Comparison of ENCODE assay signal across 1 cellular context in the genomic region with DNA sequence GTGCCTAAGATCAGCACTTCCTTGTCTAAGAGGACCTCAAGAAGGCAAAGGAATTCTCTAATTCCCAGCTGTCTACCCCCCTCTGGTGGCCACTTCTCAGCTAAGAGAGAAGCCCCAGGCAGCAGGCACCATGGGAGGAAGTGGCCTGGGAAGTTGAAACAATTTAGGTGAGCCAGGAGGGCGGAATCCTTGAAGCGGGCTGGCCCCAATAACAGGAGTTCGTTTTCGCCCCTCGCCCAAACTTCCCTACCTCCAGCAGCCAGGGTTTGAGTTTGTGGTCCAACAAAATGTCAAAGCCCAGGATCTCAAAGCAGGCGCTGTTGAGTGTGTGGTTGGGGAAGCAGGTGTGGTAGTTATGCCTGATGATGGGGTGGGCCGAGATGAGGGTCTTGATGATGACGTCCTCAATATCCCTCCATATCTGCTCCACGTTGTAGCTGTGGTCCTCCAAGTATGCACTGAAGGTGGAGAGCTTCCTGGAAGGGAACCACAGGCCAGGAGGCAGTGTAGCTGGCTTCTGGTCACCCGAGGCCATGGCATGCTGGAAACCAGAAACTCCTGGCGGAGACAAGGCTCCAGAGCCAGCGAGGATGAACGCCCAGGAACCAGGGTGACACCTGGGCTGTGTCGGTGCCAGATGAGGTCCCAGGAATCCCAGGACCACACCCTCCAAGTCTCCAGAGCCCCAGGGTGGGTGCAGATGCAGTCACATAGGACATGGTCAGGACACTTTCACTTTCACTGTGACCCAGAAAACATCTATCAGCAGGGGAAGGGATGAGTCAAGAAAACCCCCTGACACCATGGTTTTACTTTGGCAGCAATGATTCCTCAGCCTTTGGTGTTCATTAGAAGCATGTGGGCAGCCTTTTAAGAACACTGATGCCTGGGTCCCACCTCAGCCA.
TF ChIP-seq lines count a peak whose summit lies in the region.

No MANE protein-coding gene starts in this region.

TF ChIP-seq in HepG2, 621 proteins besides CTCF, POLR2A, EP300 and RAD21 (continued from another document and continues in another):
- TF ChIP-seq, protein P1, sequence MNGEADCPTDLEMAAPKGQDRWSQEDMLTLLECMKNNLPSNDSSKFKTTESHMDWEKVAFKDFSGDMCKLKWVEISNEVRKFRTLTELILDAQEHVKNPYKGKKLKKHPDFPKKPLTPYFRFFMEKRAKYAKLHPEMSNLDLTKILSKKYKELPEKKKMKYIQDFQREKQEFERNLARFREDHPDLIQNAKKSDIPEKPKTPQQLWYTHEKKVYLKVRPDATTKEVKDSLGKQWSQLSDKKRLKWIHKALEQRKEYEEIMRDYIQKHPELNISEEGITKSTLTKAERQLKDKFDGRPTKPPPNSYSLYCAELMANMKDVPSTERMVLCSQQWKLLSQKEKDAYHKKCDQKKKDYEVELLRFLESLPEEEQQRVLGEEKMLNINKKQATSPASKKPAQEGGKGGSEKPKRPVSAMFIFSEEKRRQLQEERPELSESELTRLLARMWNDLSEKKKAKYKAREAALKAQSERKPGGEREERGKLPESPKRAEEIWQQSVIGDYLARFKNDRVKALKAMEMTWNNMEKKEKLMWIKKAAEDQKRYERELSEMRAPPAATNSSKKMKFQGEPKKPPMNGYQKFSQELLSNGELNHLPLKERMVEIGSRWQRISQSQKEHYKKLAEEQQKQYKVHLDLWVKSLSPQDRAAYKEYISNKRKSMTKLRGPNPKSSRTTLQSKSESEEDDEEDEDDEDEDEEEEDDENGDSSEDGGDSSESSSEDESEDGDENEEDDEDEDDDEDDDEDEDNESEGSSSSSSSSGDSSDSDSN (CRISPR knock-in tag; IDR thresholded peaks at IDR 0.05): peak; percentile 56
- TF ChIP-seq SYNCRIP (IDR thresholded peaks at IDR 0.05; ENCODE audit: insufficient read depth, low read depth, low read length): no peak
- TF ChIP-seq ZNF552 (CRISPR knock-in tag; IDR thresholded peaks at IDR 0.05; ENCODE audit: borderline replicate concordance): no peak
- TF ChIP-seq, protein P2, sequence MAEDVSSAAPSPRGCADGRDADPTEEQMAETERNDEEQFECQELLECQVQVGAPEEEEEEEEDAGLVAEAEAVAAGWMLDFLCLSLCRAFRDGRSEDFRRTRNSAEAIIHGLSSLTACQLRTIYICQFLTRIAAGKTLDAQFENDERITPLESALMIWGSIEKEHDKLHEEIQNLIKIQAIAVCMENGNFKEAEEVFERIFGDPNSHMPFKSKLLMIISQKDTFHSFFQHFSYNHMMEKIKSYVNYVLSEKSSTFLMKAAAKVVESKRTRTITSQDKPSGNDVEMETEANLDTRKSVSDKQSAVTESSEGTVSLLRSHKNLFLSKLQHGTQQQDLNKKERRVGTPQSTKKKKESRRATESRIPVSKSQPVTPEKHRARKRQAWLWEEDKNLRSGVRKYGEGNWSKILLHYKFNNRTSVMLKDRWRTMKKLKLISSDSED (CRISPR knock-in tag; IDR thresholded peaks at IDR 0.05): no peak
- TF ChIP-seq ATF7-NPFF (CRISPR knock-in tag; IDR thresholded peaks at IDR 0.05; ENCODE audit: low read depth): 0 out of 2 replicates have a peak, but pooled peaks have one; percentile 9
- no peak for TF ChIP-seq ZNF331 (CRISPR knock-in tag; IDR thresholded peaks at IDR 0.05)
- TF ChIP-seq ZNF317 (CRISPR knock-in tag; IDR thresholded peaks at IDR 0.05): peak; percentile 58; the same call in 1 of the 2 replicates
- peak; percentile 55; the same call in 1 of the 2 replicates for TF ChIP-seq DNMT1 (CRISPR knock-in tag; IDR thresholded peaks at IDR 0.05)
- TF ChIP-seq, protein P3, sequence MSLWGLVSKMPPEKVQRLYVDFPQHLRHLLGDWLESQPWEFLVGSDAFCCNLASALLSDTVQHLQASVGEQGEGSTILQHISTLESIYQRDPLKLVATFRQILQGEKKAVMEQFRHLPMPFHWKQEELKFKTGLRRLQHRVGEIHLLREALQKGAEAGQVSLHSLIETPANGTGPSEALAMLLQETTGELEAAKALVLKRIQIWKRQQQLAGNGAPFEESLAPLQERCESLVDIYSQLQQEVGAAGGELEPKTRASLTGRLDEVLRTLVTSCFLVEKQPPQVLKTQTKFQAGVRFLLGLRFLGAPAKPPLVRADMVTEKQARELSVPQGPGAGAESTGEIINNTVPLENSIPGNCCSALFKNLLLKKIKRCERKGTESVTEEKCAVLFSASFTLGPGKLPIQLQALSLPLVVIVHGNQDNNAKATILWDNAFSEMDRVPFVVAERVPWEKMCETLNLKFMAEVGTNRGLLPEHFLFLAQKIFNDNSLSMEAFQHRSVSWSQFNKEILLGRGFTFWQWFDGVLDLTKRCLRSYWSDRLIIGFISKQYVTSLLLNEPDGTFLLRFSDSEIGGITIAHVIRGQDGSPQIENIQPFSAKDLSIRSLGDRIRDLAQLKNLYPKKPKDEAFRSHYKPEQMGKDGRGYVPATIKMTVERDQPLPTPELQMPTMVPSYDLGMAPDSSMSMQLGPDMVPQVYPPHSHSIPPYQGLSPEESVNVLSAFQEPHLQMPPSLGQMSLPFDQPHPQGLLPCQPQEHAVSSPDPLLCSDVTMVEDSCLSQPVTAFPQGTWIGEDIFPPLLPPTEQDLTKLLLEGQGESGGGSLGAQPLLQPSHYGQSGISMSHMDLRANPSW (CRISPR knock-in tag; IDR thresholded peaks at IDR 0.05; ENCODE audit: borderline replicate concordance): peak; percentile 23; the same call in 1 of the 2 replicates
- TF ChIP-seq ZNF607 (CRISPR knock-in tag; IDR thresholded peaks at IDR 0.05; ENCODE audit: borderline replicate concordance): 0 out of 2 replicates have a peak, but pooled peaks have one; percentile 45
- TF ChIP-seq, protein P4, sequence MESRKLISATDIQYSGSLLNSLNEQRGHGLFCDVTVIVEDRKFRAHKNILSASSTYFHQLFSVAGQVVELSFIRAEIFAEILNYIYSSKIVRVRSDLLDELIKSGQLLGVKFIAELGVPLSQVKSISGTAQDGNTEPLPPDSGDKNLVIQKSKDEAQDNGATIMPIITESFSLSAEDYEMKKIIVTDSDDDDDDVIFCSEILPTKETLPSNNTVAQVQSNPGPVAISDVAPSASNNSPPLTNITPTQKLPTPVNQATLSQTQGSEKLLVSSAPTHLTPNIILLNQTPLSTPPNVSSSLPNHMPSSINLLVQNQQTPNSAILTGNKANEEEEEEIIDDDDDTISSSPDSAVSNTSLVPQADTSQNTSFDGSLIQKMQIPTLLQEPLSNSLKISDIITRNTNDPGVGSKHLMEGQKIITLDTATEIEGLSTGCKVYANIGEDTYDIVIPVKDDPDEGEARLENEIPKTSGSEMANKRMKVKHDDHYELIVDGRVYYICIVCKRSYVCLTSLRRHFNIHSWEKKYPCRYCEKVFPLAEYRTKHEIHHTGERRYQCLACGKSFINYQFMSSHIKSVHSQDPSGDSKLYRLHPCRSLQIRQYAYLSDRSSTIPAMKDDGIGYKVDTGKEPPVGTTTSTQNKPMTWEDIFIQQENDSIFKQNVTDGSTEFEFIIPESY (CRISPR knock-in tag; IDR thresholded peaks at IDR 0.05): no peak
- TF ChIP-seq, protein P5, sequence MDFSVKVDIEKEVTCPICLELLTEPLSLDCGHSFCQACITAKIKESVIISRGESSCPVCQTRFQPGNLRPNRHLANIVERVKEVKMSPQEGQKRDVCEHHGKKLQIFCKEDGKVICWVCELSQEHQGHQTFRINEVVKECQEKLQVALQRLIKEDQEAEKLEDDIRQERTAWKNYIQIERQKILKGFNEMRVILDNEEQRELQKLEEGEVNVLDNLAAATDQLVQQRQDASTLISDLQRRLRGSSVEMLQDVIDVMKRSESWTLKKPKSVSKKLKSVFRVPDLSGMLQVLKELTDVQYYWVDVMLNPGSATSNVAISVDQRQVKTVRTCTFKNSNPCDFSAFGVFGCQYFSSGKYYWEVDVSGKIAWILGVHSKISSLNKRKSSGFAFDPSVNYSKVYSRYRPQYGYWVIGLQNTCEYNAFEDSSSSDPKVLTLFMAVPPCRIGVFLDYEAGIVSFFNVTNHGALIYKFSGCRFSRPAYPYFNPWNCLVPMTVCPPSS (IDR thresholded peaks at IDR 0.05): no peak
- no peak for TF ChIP-seq PAF1 (CRISPR knock-in tag; IDR thresholded peaks at IDR 0.05)
- 0 out of 2 replicates have a peak, but pooled peaks have one; percentile 41 for TF ChIP-seq ZNF670 (CRISPR knock-in tag; IDR thresholded peaks at IDR 0.05; ENCODE audit: borderline replicate concordance)
- no peak for TF ChIP-seq U2AF1 (optimal IDR thresholded peaks at IDR 0.05; ENCODE audit: low read depth, low read length)
- TF ChIP-seq RARA (CRISPR knock-in tag; IDR thresholded peaks at IDR 0.05): no peak
- no peak for TF ChIP-seq RXRB (CRISPR knock-in tag; IDR thresholded peaks at IDR 0.05; ENCODE audit: borderline replicate concordance)
- TF ChIP-seq, protein P6, sequence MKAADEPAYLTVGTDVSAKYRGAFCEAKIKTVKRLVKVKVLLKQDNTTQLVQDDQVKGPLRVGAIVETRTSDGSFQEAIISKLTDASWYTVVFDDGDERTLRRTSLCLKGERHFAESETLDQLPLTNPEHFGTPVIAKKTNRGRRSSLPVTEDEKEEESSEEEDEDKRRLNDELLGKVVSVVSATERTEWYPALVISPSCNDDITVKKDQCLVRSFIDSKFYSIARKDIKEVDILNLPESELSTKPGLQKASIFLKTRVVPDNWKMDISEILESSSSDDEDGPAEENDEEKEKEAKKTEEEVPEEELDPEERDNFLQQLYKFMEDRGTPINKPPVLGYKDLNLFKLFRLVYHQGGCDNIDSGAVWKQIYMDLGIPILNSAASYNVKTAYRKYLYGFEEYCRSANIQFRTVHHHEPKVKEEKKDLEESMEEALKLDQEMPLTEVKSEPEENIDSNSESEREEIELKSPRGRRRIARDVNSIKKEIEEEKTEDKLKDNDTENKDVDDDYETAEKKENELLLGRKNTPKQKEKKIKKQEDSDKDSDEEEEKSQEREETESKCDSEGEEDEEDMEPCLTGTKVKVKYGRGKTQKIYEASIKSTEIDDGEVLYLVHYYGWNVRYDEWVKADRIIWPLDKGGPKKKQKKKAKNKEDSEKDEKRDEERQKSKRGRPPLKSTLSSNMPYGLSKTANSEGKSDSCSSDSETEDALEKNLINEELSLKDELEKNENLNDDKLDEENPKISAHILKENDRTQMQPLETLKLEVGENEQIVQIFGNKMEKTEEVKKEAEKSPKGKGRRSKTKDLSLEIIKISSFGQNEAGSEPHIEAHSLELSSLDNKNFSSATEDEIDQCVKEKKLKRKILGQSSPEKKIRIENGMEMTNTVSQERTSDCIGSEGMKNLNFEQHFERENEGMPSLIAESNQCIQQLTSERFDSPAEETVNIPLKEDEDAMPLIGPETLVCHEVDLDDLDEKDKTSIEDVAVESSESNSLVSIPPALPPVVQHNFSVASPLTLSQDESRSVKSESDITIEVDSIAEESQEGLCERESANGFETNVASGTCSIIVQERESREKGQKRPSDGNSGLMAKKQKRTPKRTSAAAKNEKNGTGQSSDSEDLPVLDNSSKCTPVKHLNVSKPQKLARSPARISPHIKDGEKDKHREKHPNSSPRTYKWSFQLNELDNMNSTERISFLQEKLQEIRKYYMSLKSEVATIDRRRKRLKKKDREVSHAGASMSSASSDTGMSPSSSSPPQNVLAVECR (CRISPR knock-in tag; IDR thresholded peaks at IDR 0.05; ENCODE audit: borderline replicate concordance): peak; percentile 49; the same call in 1 of the 2 replicates
- no peak for TF ChIP-seq BORCS8-MEF2B (CRISPR knock-in tag; IDR thresholded peaks at IDR 0.05)
- TF ChIP-seq, protein P7, sequence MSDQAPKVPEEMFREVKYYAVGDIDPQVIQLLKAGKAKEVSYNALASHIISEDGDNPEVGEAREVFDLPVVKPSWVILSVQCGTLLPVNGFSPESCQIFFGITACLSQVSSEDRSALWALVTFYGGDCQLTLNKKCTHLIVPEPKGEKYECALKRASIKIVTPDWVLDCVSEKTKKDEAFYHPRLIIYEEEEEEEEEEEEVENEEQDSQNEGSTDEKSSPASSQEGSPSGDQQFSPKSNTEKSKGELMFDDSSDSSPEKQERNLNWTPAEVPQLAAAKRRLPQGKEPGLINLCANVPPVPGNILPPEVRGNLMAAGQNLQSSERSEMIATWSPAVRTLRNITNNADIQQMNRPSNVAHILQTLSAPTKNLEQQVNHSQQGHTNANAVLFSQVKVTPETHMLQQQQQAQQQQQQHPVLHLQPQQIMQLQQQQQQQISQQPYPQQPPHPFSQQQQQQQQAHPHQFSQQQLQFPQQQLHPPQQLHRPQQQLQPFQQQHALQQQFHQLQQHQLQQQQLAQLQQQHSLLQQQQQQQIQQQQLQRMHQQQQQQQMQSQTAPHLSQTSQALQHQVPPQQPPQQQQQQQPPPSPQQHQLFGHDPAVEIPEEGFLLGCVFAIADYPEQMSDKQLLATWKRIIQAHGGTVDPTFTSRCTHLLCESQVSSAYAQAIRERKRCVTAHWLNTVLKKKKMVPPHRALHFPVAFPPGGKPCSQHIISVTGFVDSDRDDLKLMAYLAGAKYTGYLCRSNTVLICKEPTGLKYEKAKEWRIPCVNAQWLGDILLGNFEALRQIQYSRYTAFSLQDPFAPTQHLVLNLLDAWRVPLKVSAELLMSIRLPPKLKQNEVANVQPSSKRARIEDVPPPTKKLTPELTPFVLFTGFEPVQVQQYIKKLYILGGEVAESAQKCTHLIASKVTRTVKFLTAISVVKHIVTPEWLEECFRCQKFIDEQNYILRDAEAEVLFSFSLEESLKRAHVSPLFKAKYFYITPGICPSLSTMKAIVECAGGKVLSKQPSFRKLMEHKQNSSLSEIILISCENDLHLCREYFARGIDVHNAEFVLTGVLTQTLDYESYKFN (CRISPR knock-in tag; conservative IDR thresholded peaks at IDR 0.05): 0 out of 2 replicates have a peak, but pooled peaks have one; percentile 12
- 0 out of 2 replicates have a peak, but pooled peaks have one; percentile 39 for TF ChIP-seq PHF20 (CRISPR knock-in tag; IDR thresholded peaks at IDR 0.05)
- TF ChIP-seq ZNF296 (CRISPR knock-in tag; conservative IDR thresholded peaks at IDR 0.05): peak; percentile 85; the same call in 1 of the 2 replicates
- 0 out of 2 replicates have a peak, but pooled peaks have one; percentile 56 for TF ChIP-seq GZF1 (CRISPR knock-in tag; IDR thresholded peaks at IDR 0.05)
- no peak for TF ChIP-seq JARID2 (CRISPR knock-in tag; IDR thresholded peaks at IDR 0.05; ENCODE audit: insufficient replicate concordance)
- no peak for TF ChIP-seq SNRNP70 (IDR thresholded peaks at IDR 0.05; ENCODE audit: low read depth, low read length)
- TF ChIP-seq DNMT3B (CRISPR knock-in tag; conservative IDR thresholded peaks at IDR 0.05): 0 out of 2 replicates have a peak, but pooled peaks have one; percentile 40
- 0 out of 2 replicates have a peak, but pooled peaks have one; percentile 18 for TF ChIP-seq RORA (CRISPR knock-in tag; IDR thresholded peaks at IDR 0.05)
